ENCODE assay signal across 24 cellular contexts in the genomic region with DNA sequence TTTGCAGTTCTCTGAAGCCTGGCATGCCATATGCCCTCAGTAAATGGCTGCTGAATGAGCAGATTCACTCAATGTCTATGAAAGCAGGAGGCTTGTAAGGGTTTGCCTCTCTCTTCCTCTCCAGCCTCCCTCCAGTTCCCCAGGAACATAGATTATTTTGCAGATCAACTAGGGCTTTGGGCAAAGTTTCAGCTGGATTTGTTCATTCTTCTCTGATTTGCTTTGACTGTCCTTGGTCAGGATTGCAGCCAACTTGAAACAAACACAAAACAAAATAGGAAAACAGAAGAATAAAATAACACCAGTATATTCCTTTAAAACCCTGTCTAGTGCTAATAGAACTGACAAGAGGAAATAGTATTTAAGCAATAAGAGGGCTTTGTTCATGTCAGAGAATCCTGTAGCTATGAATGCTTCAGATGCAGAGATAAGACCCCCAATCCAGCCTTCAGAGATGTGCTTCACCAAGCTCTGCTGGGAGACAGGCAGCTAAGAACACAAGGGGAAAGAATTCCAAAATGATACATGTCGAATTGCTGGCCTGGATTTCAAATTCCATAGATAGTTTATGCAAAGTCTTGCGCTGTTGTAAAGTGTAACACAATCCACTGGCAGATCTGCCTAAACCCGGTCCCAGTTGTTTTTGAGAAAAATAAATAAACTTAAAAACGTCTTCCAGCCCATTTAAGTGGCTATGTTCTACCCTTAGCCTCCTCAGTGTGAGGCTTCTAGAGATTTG.
DNase-seq lines count a peak whose midpoint lies in the region; ATAC-seq and TF ChIP-seq lines count a peak whose summit lies in the region.
"Had no signal": no experiment of that assay in that cellular context is flagged by ENCODE, and none has a peak within 500 bp of the region (broad histone marks: within the 10 kb centered on the region; RNA-seq: fewer than 3 reads in every experiment).

No MANE protein-coding gene starts in this region.

- ATAC-seq in PC-3 (no peak), HG03442 (IDR thresholded peaks at IDR 0.05; ENCODE audit: unreplicated experiment) (no peak)
- ATAC-seq: gastrocnemius medialis, left colon, T-helper 17 cell had no signal

- no peak overlapping the region for H3K9ac ChIP-seq in SK-N-SH
- H3K9ac ChIP-seq in fibroblast of lung (ENCODE audit: insufficient read depth, low read length): no peak overlapping the region
- no peak overlapping the region for H3K9ac ChIP-seq in PC-3 (ENCODE audit: low read length)

- H3K36me3 Mint-ChIP-seq in CD8-positive, alpha-beta memory T cell: no peaks in the 10 kb centered on the region

- H2AFZ ChIP-seq in SK-N-SH (ENCODE audit: low read depth) (no peak overlapping the region), fibroblast of lung (ENCODE audit: low read length) (no peak overlapping the region), PC-3 (ENCODE audit: low read length) (no peak overlapping the region)

- H3K36me3 ChIP-seq in SK-N-SH (replicated peaks in 1 of 2; ENCODE audit: control insufficient read depth in 1 of 2, insufficient read depth in 2 of 2, low read length in 1 of 2) (peaks cover 16 to 55% of the 10 kb centered on the region in 2 experiments), fibroblast of lung (ENCODE audit: control insufficient read depth, insufficient read depth, low read length) (peaks cover 3% of the 10 kb centered on the region), PC-3 (ENCODE audit: low read depth, low read length) (no peaks in the 10 kb centered on the region)
- H3K36me3 ChIP-seq in CD8-positive, alpha-beta memory T cell (ENCODE audit: insufficient read depth, low read length): no peaks in the 10 kb centered on the region
- H3K36me3 ChIP-seq: gastrocnemius medialis, neutrophil, WERI-Rb-1 had no signal

- H3K4me2 ChIP-seq in SK-N-SH (no peak overlapping the region), fibroblast of lung (ENCODE audit: extremely low read depth, insufficient read depth, low read length) (no peak overlapping the region), PC-3 (ENCODE audit: low read length) (no peak overlapping the region)

- TF ChIP-seq RAD21 in SK-N-SH (IDR thresholded peaks at IDR 0.05; ENCODE audit: low read length): no peak

- H4K20me1 ChIP-seq in SK-N-SH (ENCODE audit: insufficient read depth): peaks cover 48% of the 10 kb centered on the region
- H4K20me1 ChIP-seq in fibroblast of lung (ENCODE audit: control insufficient read depth, extremely low read depth, insufficient read depth, low read length): no peaks in the 10 kb centered on the region
- H4K20me1 ChIP-seq in PC-3 (ENCODE audit: low read length): no peaks in the 10 kb centered on the region

- TF ChIP-seq EP300 in SK-N-SH (IDR thresholded peaks at IDR 0.05; ENCODE audit: borderline replicate concordance in 1 of 2, low read depth in 1 of 2, low read length in 1 of 2): no peak

- H3K4me3 ChIP-seq in SK-N-SH (ENCODE audit: low read depth in 2 of 2, low read length in 1 of 2): no peak overlapping the region
- H3K4me3 ChIP-seq in fibroblast of lung (replicated peaks in 1 of 4; ENCODE audit: control extremely low read depth in 1 of 4, insufficient read depth in 1 of 4, low read depth in 3 of 4, low read length in 4 of 4): no peak overlapping the region
- no peak overlapping the region for H3K4me3 ChIP-seq in PC-3 (ENCODE audit: low read length)
- H3K4me3 ChIP-seq in CD8-positive, alpha-beta memory T cell (ENCODE audit: low read length): no peak overlapping the region
- H3K4me3 ChIP-seq: ascending aorta, gastrocnemius medialis had no signal

- 68% methylated on average over 4 of the region's 4 CpGs for WGBS in SK-N-SH (ENCODE audit: low lambda C conversion rate)

- H3F3A ChIP-seq in SK-N-SH (replicated peaks; ENCODE audit: insufficient read depth) (peaks cover 18% of the 10 kb centered on the region), PC-3 (ENCODE audit: low read length, unreplicated experiment) (no peaks in the 10 kb centered on the region)

- H3K4me1 ChIP-seq in SK-N-SH (ENCODE audit: control insufficient read depth in 1 of 2, insufficient read depth in 2 of 2, low read depth in 1 of 2, low read length in 1 of 2) (peaks cover 4 to 8% of the 10 kb centered on the region in 2 experiments), fibroblast of lung (ENCODE audit: control insufficient read depth, extremely low read depth, insufficient read depth, low read length) (peaks cover 8% of the 10 kb centered on the region), PC-3 (ENCODE audit: insufficient read depth, low read length) (no peaks in the 10 kb centered on the region)
- no peaks in the 10 kb centered on the region for H3K4me1 ChIP-seq in CD8-positive, alpha-beta memory T cell (ENCODE audit: insufficient read depth, low read length)

- no peak overlapping the region for H3K4me3 Mint-ChIP-seq in CD8-positive, alpha-beta memory T cell
- H3K4me3 Mint-ChIP-seq: activated CD4-positive, alpha-beta memory T cell treated with anti-CD3 and anti-CD28 coated beads, Interleukin-2, amount 10 ng/mL, durations not matched to agents 7 days and 5 days; endodermal cell; T-helper 17 cell had no signal

- peaks cover 3 to 11% of the 10 kb centered on the region in 2 donors for H3K27me3 Mint-ChIP-seq in CD8-positive, alpha-beta memory T cell
- H3K27me3 Mint-ChIP-seq: activated CD4-positive, alpha-beta memory T cell treated with anti-CD3 and anti-CD28 coated beads, Interleukin-2, amount 10 ng/mL, durations not matched to agents 7 days and 5 days had no signal

- H3K27me3 ChIP-seq in SK-N-SH (ENCODE audit: insufficient read depth) (no peaks in the 10 kb centered on the region), fibroblast of lung (ENCODE audit: control insufficient read depth, insufficient read depth, low read length) (no peaks in the 10 kb centered on the region), PC-3 (ENCODE audit: low read length) (peaks cover 41% of the 10 kb centered on the region)
- H3K27me3 ChIP-seq in CD8-positive, alpha-beta memory T cell (ENCODE audit: insufficient read depth, low read length, poor library complexity, severe bottlenecking): no peaks in the 10 kb centered on the region
- H3K27me3 ChIP-seq: ascending aorta, gastrocnemius medialis, neutrophil had no signal

- no peaks in the 10 kb centered on the region for H3K4me1 Mint-ChIP-seq in CD8-positive, alpha-beta memory T cell
- H3K4me1 Mint-ChIP-seq: activated CD4-positive, alpha-beta memory T cell treated with anti-CD3 and anti-CD28 coated beads, Interleukin-2, amount 10 ng/mL, durations not matched to agents 7 days and 5 days; T-helper 17 cell had no signal

- H3K9me3 ChIP-seq in SK-N-SH (no peaks in the 10 kb centered on the region), fibroblast of lung (ENCODE audit: control insufficient read depth, insufficient read depth, low read depth, low read length) (no peaks in the 10 kb centered on the region), PC-3 (ENCODE audit: low read length) (no peaks in the 10 kb centered on the region)
- H3K9me3 ChIP-seq in CD8-positive, alpha-beta memory T cell (ENCODE audit: low read length): no peaks in the 10 kb centered on the region
- H3K9me3 ChIP-seq: ascending aorta, gastrocnemius medialis, neutrophil had no signal

- no peak overlapping the region for H3K27ac Mint-ChIP-seq in CD8-positive, alpha-beta memory T cell
- H3K27ac Mint-ChIP-seq: activated CD4-positive, alpha-beta memory T cell treated with anti-CD3 and anti-CD28 coated beads, Interleukin-2, amount 10 ng/mL, durations not matched to agents 7 days and 5 days; endodermal cell; T-helper 17 cell had no signal

- POLR2A ChIA-PET in SK-N-SH (lab: Yijun Ruan, JAX): no interaction called here
- POLR2A ChIA-PET in PC-3 (lab: Charles Lee; ENCODE audit: unreplicated experiment): no interaction called here
- POLR2A ChIA-PET in CD8-positive, alpha-beta memory T cell (lab: Charles Lee): no interaction called here

- H3K9me3 Mint-ChIP-seq in CD8-positive, alpha-beta memory T cell: no peaks in the 10 kb centered on the region
- H3K9me3 Mint-ChIP-seq: activated CD4-positive, alpha-beta memory T cell treated with anti-CD3 and anti-CD28 coated beads, Interleukin-2, amount 10 ng/mL, durations not matched to agents 7 days and 5 days; endodermal cell had no signal

- no TSS peak for BruUV-seq in PC-3 (replicated peaks; lab: Mats Ljungman, UMichigan)

- peak overlapping the region; percentile 22 to 27; a peak in 2 of 4 replicates for H3K27ac ChIP-seq in SK-N-SH (ENCODE audit: low read depth in 2 of 2, low read length in 1 of 2)
- H3K27ac ChIP-seq in fibroblast of lung (ENCODE audit: insufficient read depth, low read length): no peak overlapping the region
- no peak overlapping the region for H3K27ac ChIP-seq in PC-3 (ENCODE audit: low read length)
- no peak overlapping the region for H3K27ac ChIP-seq in CD8-positive, alpha-beta memory T cell (ENCODE audit: low read depth, low read length)
- H3K27ac ChIP-seq: ascending aorta, gastrocnemius medialis, neutrophil, WERI-Rb-1 had no signal

- CTCF ChIA-PET in SK-N-SH (lab: Yijun Ruan, JAX): no interaction called here
- CTCF ChIA-PET in PC-3 (lab: Charles Lee): no interaction called here
- CTCF ChIA-PET in CD8-positive, alpha-beta memory T cell (lab: Charles Lee): no interaction called here

- intact Hi-C loops in PC-3 (cut with micrococcal nuclease): no loop called here

- peaks cover 24% of the 10 kb centered on the region; the same call in 1 of the 2 replicates for H3K79me2 ChIP-seq in SK-N-SH (ENCODE audit: insufficient read depth)
- H3K79me2 ChIP-seq in fibroblast of lung (ENCODE audit: control insufficient read depth, insufficient read depth, low read length): no peaks in the 10 kb centered on the region
- H3K79me2 ChIP-seq in PC-3 (ENCODE audit: low read length): no peaks in the 10 kb centered on the region

- DNase-seq in AG20443 (ENCODE audit: low spot score) (peak; percentile 61), SK-N-SH (no peak), fibroblast of lung (ENCODE audit: low read depth in 2 of 2) (peak; percentile 36 to 64), non-pigmented ciliary epithelial cell (ENCODE audit: low read depth) (peak; percentile 13), PC-3 (no peak), NCI-H526 treated with DMSO at 0.1 percent for 48 hours (lab: John Stamatoyannopoulos, UW) (no peak)
- DNase-seq in CD8-positive, alpha-beta memory T cell: no peak
- DNase-seq: activated CD4-positive, alpha-beta memory T cell treated with anti-CD3 and anti-CD28 coated beads, Interleukin-2, amount 10 ng/mL, durations not matched to agents 7 days and 5 days; activated naive CD4-positive, alpha-beta T cell; DMS79 treated with DMSO at 0.1 percent for 48 hours; endodermal cell; gastrocnemius medialis; Kasumi-1; left colon; NCI-H1092 treated with DMSO at 0.1 percent for 48 hours; NCI-H2107; NCI-H748 treated with DMSO at 0.1 percent for 48 hours; retina; SHP77; T-helper 17 cell; WERI-Rb-1 had no signal

- H3K9me2 ChIP-seq in SK-N-SH (no peaks in the 10 kb centered on the region), PC-3 (replicated peaks; ENCODE audit: low read length) (no peaks in the 10 kb centered on the region)

- TF ChIP-seq CTCF in SK-N-SH (IDR thresholded peaks at IDR 0.05): no peak
- TF ChIP-seq CTCF in fibroblast of lung (conservative IDR thresholded peaks at IDR 0.05 in 1 of 2, IDR thresholded peaks at IDR 0.05 in 1 of 2; ENCODE audit: low read depth in 1 of 2, low read length in 2 of 2): no peak
- TF ChIP-seq CTCF in PC-3 (conservative IDR thresholded peaks at IDR 0.05; ENCODE audit: low read depth, low read length): no peak

TF ChIP-seq in SK-N-SH, 30 proteins besides CTCF, POLR2A, EP300 and RAD21 (continues in another document):
- no peak for TF ChIP-seq RCOR1 (IDR thresholded peaks at IDR 0.05; ENCODE audit: low read length)

Comparison
In these comparisons a context has a peak if more than half of its experiments do, and no peak if none do; other contexts are left out.
1. DNase-seq: peak in AG20443 (single experiment), fibroblast of lung (2 of 2) and non-pigmented ciliary epithelial cell (single experiment); none in SK-N-SH (single experiment), PC-3 (single experiment), CD8-positive, alpha-beta memory T cell (0 of 5) and NCI-H526 treated with DMSO at 0.1 percent for 48 hours (single experiment).
2. H3K27ac ChIP-seq: peak in SK-N-SH (2 of 2); none in fibroblast of lung (single experiment), PC-3 (single experiment) and CD8-positive, alpha-beta memory T cell (single experiment).